Comparison of ENCODE assay signal across 9 cellular contexts in the genomic region with DNA sequence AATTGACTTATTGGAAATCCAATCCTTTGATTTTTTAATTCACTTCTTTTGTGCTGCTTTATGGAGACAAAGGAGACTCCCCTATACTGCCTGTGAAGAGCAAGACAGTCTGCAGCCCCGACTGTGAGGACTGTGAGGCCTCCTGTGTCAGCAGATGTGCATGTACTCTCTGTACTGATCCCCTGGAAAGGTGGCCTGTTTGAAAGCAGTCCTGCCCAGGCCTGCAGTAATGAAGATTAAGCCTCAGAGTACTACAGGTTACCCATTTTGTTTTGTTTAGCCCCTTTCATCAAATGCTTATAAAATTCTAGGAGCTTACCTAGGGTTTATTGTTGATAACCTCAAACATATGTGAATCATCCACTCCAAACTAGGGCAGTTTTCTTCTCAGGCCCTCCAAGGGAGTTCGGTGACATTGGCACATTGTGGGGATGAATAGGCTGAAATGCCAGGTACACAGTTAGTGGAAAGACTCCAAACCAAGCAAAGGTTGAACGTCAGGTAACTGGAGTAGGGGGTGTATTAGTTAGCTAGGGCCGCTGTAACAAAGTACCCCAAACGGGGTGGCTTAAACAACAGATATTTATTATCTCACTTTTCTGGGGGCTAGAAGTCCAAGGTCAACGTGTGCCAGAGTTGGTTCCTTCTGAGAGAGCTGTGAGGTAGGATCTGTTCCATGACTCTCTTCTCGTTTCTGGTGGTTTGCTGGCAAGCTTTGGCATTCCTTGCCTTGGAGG.
DNase-seq lines count a peak whose midpoint lies in the region; ATAC-seq and TF ChIP-seq lines count a peak whose summit lies in the region.
"Had no signal": no experiment of that assay in that cellular context is flagged by ENCODE, and none has a peak within 500 bp of the region (broad histone marks: within the 10 kb centered on the region; RNA-seq: fewer than 3 reads in every experiment).

No MANE protein-coding gene starts in this region.

- H3K4me3 ChIP-seq in coronary artery, result no peak overlapping the region
- no peak overlapping the region for H3K4me3 ChIP-seq in mesendoderm (ENCODE audit: low read length)
- no peak overlapping the region for H3K4me3 ChIP-seq in transverse colon
- no peak overlapping the region for H3K4me3 ChIP-seq in naive thymus-derived CD4-positive, alpha-beta T cell (ENCODE audit: low read length)

- H4K8ac ChIP-seq in mesendoderm (ENCODE audit: low read depth, low read length), result no peak overlapping the region

- CTCF ChIA-PET in activated CD4-positive, alpha-beta memory T cell treated with anti-CD3 and anti-CD28 coated beads for 36 hours (lab: Charles Lee), result interaction anchor here (0.6 kb wide), 1 partner anchor 13 kb away, joined by 3 read pairs; no protein-coding TSS in a partner anchor
- CTCF ChIA-PET in activated CD4-positive, alpha-beta memory T cell treated with anti-CD3 and anti-CD28 coated beads, Interleukin-2, amount 10 ng/mL, durations not matched to agents 7 days and 5 days (lab: Charles Lee), result no interaction called here
- CTCF ChIA-PET in naive thymus-derived CD4-positive, alpha-beta T cell (lab: Charles Lee), result no interaction called here

- peak overlapping the region; percentile 66 for H2AK5ac ChIP-seq in mesendoderm (ENCODE audit: low read length)

- ATAC-seq in HG02870 (IDR thresholded peaks at IDR 0.05; ENCODE audit: unreplicated experiment), result no peak
- no peak for ATAC-seq in naive thymus-derived CD4-positive, alpha-beta T cell

- no peak overlapping the region for H4K5ac ChIP-seq in mesendoderm (ENCODE audit: low read length)

- H2BK5ac ChIP-seq in mesendoderm (ENCODE audit: low read length), result peak overlapping the region; percentile 66

- peaks cover 83% of the 10 kb centered on the region for H3K36me3 Mint-ChIP-seq in activated CD4-positive, alpha-beta memory T cell treated with anti-CD3 and anti-CD28 coated beads for 36 hours
- H3K36me3 Mint-ChIP-seq in activated CD4-positive, alpha-beta memory T cell treated with anti-CD3 and anti-CD28 coated beads, Interleukin-2, amount 10 ng/mL, durations not matched to agents 7 days and 5 days (ENCODE audit: low read depth), result peaks cover 79% of the 10 kb centered on the region
- H3K36me3 Mint-ChIP-seq in naive thymus-derived CD4-positive, alpha-beta T cell, result peaks cover 24 to 87% (median 84%) of the 10 kb centered on the region in 5 donors

- WGBS in mesendoderm (ENCODE audit: extremely low coverage, insufficient coverage, low lambda C conversion rate), result no CpG with 5 or more reads among the region's 7 CpGs
- WGBS in transverse colon (ENCODE audit: low coverage in 1 of 2), 2 donors, result 90 to 92% methylated on average over 2 to 7 of the region's 7 CpGs

- H3K9ac ChIP-seq in mesendoderm (ENCODE audit: low read length), result no peak overlapping the region

- peak overlapping the region; percentile 5 for H3K18ac ChIP-seq in mesendoderm (ENCODE audit: low read length)

- POLR2A ChIA-PET in activated CD4-positive, alpha-beta memory T cell treated with anti-CD3 and anti-CD28 coated beads for 36 hours (lab: Charles Lee), result interaction anchor here (1.3 kb wide), 1 partner anchor 213 kb away, joined by 4 read pairs; the partner anchor contains the start of gene ETV6
- POLR2A ChIA-PET in activated CD4-positive, alpha-beta memory T cell treated with anti-CD3 and anti-CD28 coated beads, Interleukin-2, amount 10 ng/mL, durations not matched to agents 7 days and 5 days (lab: Charles Lee), result no interaction called here
- POLR2A ChIA-PET in naive thymus-derived CD4-positive, alpha-beta T cell (lab: Charles Lee), result no interaction called here

- no peak for TF ChIP-seq CTCF in coronary artery (IDR thresholded peaks at IDR 0.05)
- TF ChIP-seq CTCF in transverse colon (IDR thresholded peaks at IDR 0.05), result no peak

- no peak overlapping the region for H2BK120ac ChIP-seq in mesendoderm (ENCODE audit: low read depth, low read length)

- H3K79me2 ChIP-seq in mesendoderm (ENCODE audit: control insufficient read depth, insufficient read depth, low read length), result no peaks in the 10 kb centered on the region

- H3K27ac Mint-ChIP-seq in activated CD4-positive, alpha-beta memory T cell treated with anti-CD3 and anti-CD28 coated beads for 36 hours, result peak overlapping the region; percentile 43
- H3K27ac Mint-ChIP-seq in activated CD4-positive, alpha-beta memory T cell treated with anti-CD3 and anti-CD28 coated beads, Interleukin-2, amount 10 ng/mL, durations not matched to agents 7 days and 5 days, result no peak overlapping the region
- peak overlapping the region in 3 of 9 donors; percentile 43 to 66 (median 63) for H3K27ac Mint-ChIP-seq in naive thymus-derived CD4-positive, alpha-beta T cell

- H3K4me1 ChIP-seq in mesendoderm (ENCODE audit: control insufficient read depth, low read depth, low read length) (peaks cover 18% of the 10 kb centered on the region), transverse colon (peaks cover 22 to 36% (median 28%) of the 10 kb centered on the region in 4 donors)
- H3K4me1 ChIP-seq in naive thymus-derived CD4-positive, alpha-beta T cell (ENCODE audit: control insufficient read depth in 2 of 2, insufficient read depth in 2 of 2, low read length in 2 of 2), result no peaks in the 10 kb centered on the region

- H3K79me1 ChIP-seq in mesendoderm (ENCODE audit: low read length), result no peaks in the 10 kb centered on the region

- no peak overlapping the region for H3K4me2 ChIP-seq in mesendoderm (ENCODE audit: low read length)

- no peak for TF ChIP-seq EP300 in transverse colon (IDR thresholded peaks at IDR 0.05; ENCODE audit: low read depth)

- H3K27me3 ChIP-seq in mesendoderm (ENCODE audit: insufficient read depth, low read length, poor library complexity) (no peaks in the 10 kb centered on the region), transverse colon (no peaks in the 10 kb centered on the region)
- H3K27me3 ChIP-seq in naive thymus-derived CD4-positive, alpha-beta T cell (ENCODE audit: control insufficient read depth in 2 of 2, insufficient read depth in 2 of 2, low read length in 2 of 2), result no peaks in the 10 kb centered on the region

- H3K4me3 Mint-ChIP-seq in activated CD4-positive, alpha-beta memory T cell treated with anti-CD3 and anti-CD28 coated beads for 36 hours, result no peak overlapping the region
- H3K4me3 Mint-ChIP-seq in activated CD4-positive, alpha-beta memory T cell treated with anti-CD3 and anti-CD28 coated beads, Interleukin-2, amount 10 ng/mL, durations not matched to agents 7 days and 5 days, result no peak overlapping the region
- H3K4me3 Mint-ChIP-seq in naive thymus-derived CD4-positive, alpha-beta T cell, result no peak overlapping the region

- H3K27ac ChIP-seq in coronary artery (peak overlapping the region; percentile 84 to 91), mesendoderm (ENCODE audit: low read depth, low read length) (peak overlapping the region; percentile 3), transverse colon (peak overlapping the region; percentile 78 to 88 (median 82))
- H3K27ac ChIP-seq in naive thymus-derived CD4-positive, alpha-beta T cell (ENCODE audit: low read depth, low read length), result no peak overlapping the region

- peaks cover 65% of the 10 kb centered on the region for H3K4me1 Mint-ChIP-seq in activated CD4-positive, alpha-beta memory T cell treated with anti-CD3 and anti-CD28 coated beads for 36 hours (ENCODE audit: low read depth)
- H3K4me1 Mint-ChIP-seq in activated CD4-positive, alpha-beta memory T cell treated with anti-CD3 and anti-CD28 coated beads, Interleukin-2, amount 10 ng/mL, durations not matched to agents 7 days and 5 days, result peaks cover 19% of the 10 kb centered on the region
- H3K4me1 Mint-ChIP-seq in naive thymus-derived CD4-positive, alpha-beta T cell, result peaks cover 0 to 43% (median 3%) of the 10 kb centered on the region in 7 donors

- H3K36me3 ChIP-seq in mesendoderm (ENCODE audit: control insufficient read depth, insufficient read depth, low read length) (no peaks in the 10 kb centered on the region), transverse colon (peaks cover 0 to 12% (median 2%) of the 10 kb centered on the region in 4 donors)
- H3K36me3 ChIP-seq in naive thymus-derived CD4-positive, alpha-beta T cell (ENCODE audit: control insufficient read depth in 2 of 3, insufficient read depth in 3 of 3, low read length in 3 of 3), result peaks cover 0 to 15% (median 0%) of the 10 kb centered on the region in 3 experiments

- H3K56ac ChIP-seq in mesendoderm (ENCODE audit: low read length), result no peak overlapping the region

- in situ Hi-C loops in transverse colon (cut with MboI; ENCODE audit: low pct_ligation_motif_present in 1 of 4, low pct_unique_long_range_greater_than_20kb in 1 of 4, low sequenced_read_pairs in 3 of 4), result no loop called here

- no peaks in the 10 kb centered on the region for H3K27me3 Mint-ChIP-seq in activated CD4-positive, alpha-beta memory T cell treated with anti-CD3 and anti-CD28 coated beads for 36 hours
- H3K27me3 Mint-ChIP-seq in activated CD4-positive, alpha-beta memory T cell treated with anti-CD3 and anti-CD28 coated beads, Interleukin-2, amount 10 ng/mL, durations not matched to agents 7 days and 5 days, result no peaks in the 10 kb centered on the region
- no peaks in the 10 kb centered on the region for H3K27me3 Mint-ChIP-seq in naive thymus-derived CD4-positive, alpha-beta T cell

- peaks cover 23% of the 10 kb centered on the region for H3K9me3 Mint-ChIP-seq in activated CD4-positive, alpha-beta memory T cell treated with anti-CD3 and anti-CD28 coated beads for 36 hours
- peaks cover 17% of the 10 kb centered on the region for H3K9me3 Mint-ChIP-seq in activated CD4-positive, alpha-beta memory T cell treated with anti-CD3 and anti-CD28 coated beads, Interleukin-2, amount 10 ng/mL, durations not matched to agents 7 days and 5 days
- peaks cover 0 to 33% (median 13%) of the 10 kb centered on the region in 11 donors for H3K9me3 Mint-ChIP-seq in naive thymus-derived CD4-positive, alpha-beta T cell

- no peak for DNase-seq in activated CD4-positive, alpha-beta memory T cell treated with anti-CD3 and anti-CD28 coated beads for 36 hours
- no peak for DNase-seq in activated CD4-positive, alpha-beta memory T cell treated with anti-CD3 and anti-CD28 coated beads, Interleukin-2, amount 10 ng/mL, durations not matched to agents 7 days and 5 days
- DNase-seq in coronary artery (ENCODE audit: low spot score) (no peak), mesendoderm (no peak), transverse colon (no peak), Kasumi-1 (lab: John Stamatoyannopoulos, UW) (no peak)
- no peak for DNase-seq in naive thymus-derived CD4-positive, alpha-beta T cell
- DNase-seq: NCI-H345 had no signal

- H3K23ac ChIP-seq in mesendoderm (ENCODE audit: low read length), result no peak overlapping the region

- TF ChIP-seq POLR2A in transverse colon (IDR thresholded peaks at IDR 0.05), result no peak

- H2BK15ac ChIP-seq in mesendoderm (replicated peaks; ENCODE audit: low read depth), result no peak overlapping the region

- intact Hi-C loops in activated CD4-positive, alpha-beta memory T cell treated with anti-CD3 and anti-CD28 coated beads for 36 hours (cut with micrococcal nuclease), result no loop called here
- intact Hi-C loops in transverse colon (cut with DNase I; ENCODE audit: low total_unique reads), result loop anchor here (2.0 kb wide), 1 partner anchor 23 kb away; no protein-coding TSS in a partner anchor
- intact Hi-C loops in naive thymus-derived CD4-positive, alpha-beta T cell (cut with micrococcal nuclease), result loop anchor here in 1 of 2 donors (2.0 kb wide), 1 partner anchor 15 kb away; no protein-coding TSS in a partner anchor

- H3K4ac ChIP-seq in mesendoderm (ENCODE audit: low read depth, low read length), result peak overlapping the region; percentile 70

- peaks cover 4 to 12% of the 10 kb centered on the region in 2 donors for H3K9me3 ChIP-seq in transverse colon
- peaks cover 0 to 8% (median 4%) of the 10 kb centered on the region in 3 experiments for H3K9me3 ChIP-seq in naive thymus-derived CD4-positive, alpha-beta T cell (ENCODE audit: control insufficient read depth in 2 of 3, low read length in 3 of 3)
